In the genomic region with DNA sequence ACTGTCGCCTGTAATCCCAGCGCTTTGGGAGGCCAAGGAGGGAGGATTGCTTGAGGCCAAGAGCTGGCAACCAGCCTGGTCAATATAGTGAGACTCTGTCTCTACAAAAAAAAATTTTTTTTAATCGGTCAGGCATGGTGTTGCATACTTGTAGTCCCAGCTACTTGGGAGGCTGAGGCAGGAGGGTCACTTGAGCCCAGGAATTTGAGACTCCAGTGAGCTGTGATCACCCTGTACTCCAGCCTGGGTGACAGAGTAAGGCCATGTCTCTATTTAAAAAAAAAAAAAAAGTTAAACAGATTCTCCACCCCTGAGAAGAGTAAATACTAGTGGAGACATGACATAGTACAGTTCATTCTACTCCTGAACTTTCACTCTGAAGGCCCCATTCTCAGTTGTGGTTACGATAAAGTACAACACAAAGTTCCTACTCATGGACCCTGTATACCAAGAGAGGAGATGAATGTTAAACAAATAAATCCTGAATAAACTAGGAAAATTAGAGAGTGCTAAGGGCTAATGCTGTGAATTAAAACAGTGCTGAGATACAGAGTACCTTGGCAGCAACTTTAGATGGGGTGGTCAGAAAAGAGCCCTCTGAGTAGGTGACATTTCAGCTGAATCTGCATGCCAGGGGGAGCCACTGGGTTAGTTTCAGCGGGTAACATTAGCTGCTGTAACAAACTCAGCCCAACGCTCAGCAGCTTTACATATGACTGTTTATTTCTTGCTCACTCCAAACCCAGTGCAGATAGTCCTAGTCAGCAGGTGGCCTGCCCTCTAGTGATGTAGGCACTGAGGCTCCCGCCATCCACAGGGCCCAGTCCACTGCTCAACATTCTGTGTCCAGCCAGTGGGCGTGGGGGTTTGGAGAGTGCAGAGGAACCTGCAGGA, we compare ENCODE assay signal across 19 cellular contexts.
DNase-seq lines count a peak whose midpoint lies in the region; ATAC-seq and TF ChIP-seq lines count a peak whose summit lies in the region.
"Had no signal": no experiment of that assay in that cellular context is flagged by ENCODE, and none has a peak within 500 bp of the region (broad histone marks: within the 10 kb centered on the region; RNA-seq: fewer than 3 reads in every experiment).

No MANE protein-coding gene starts in this region.

- H3K79me1 ChIP-seq in H9 (ENCODE audit: insufficient read depth, low read depth, low read length, poor library complexity, severe bottlenecking) = no peaks in the 10 kb centered on the region

- H2AK5ac ChIP-seq in H9 (ENCODE audit: insufficient read length, low read length) = no peak overlapping the region

- H2BK12ac ChIP-seq in H9 (ENCODE audit: insufficient read length, low read depth, low read length) = no peak overlapping the region

- no peak overlapping the region for H3K4ac ChIP-seq in H9 (ENCODE audit: low read depth, low read length)

- no peak overlapping the region for H3T11ph ChIP-seq in H9 (ENCODE audit: low read length)

- intact Hi-C loops in PC-3 (cut with micrococcal nuclease) = no loop called here

- no peak overlapping the region for H2BK20ac ChIP-seq in H9 (ENCODE audit: low read depth, low read length, poor library complexity, severe bottlenecking)

- no peak; the same call in 1 of the 3 replicates for TF ChIP-seq CTCF in H9 (conservative IDR thresholded peaks at IDR 0.05)
- TF ChIP-seq CTCF in PC-3 (conservative IDR thresholded peaks at IDR 0.05; ENCODE audit: low read depth, low read length) = peak; percentile 17; the same call in 1 of the 2 replicates
- peak; percentile 50 for TF ChIP-seq CTCF in endodermal cell (conservative IDR thresholded peaks at IDR 0.05)
- peak; percentile 6 for TF ChIP-seq CTCF in neural progenitor cell (IDR thresholded peaks at IDR 0.05)

- no peaks in the 10 kb centered on the region for H3K9me2 ChIP-seq in PC-3 (replicated peaks; ENCODE audit: low read length)

- no peak overlapping the region for H3K4me3 Mint-ChIP-seq in H9
- H3K4me3 Mint-ChIP-seq in endodermal cell = no peak overlapping the region
- no peak overlapping the region for H3K4me3 Mint-ChIP-seq in neural progenitor cell
- no peak overlapping the region for H3K4me3 Mint-ChIP-seq in activated naive CD8-positive, alpha-beta T cell treated with anti-CD3 and anti-CD28 coated beads, Interleukin-2, amount 50 U/mL, for 24 hours
- H3K4me3 Mint-ChIP-seq: CD4-positive, alpha-beta memory T cell had no signal

- H4K5ac ChIP-seq in H9 (ENCODE audit: insufficient read length, low read depth, low read length) = no peak overlapping the region

- no peak overlapping the region for H2AFZ ChIP-seq in H9 (ENCODE audit: low read length)
- H2AFZ ChIP-seq in PC-3 (ENCODE audit: low read length) = no peak overlapping the region
- no peak overlapping the region for H2AFZ ChIP-seq in neural progenitor cell (replicated peaks)
- H2AFZ ChIP-seq: GM23248 had no signal

- H3K4me3 ChIP-seq in PC-3 (ENCODE audit: low read length) (no peak overlapping the region), endodermal cell (ENCODE audit: low read length) (no peak overlapping the region), neural progenitor cell (no peak overlapping the region)
- H3K4me3 ChIP-seq: GM23248, MG63 had no signal

- H3K27ac ChIP-seq in H9 (ENCODE audit: insufficient read length, low read depth, low read length) (no peak overlapping the region), PC-3 (ENCODE audit: low read length) (no peak overlapping the region), endodermal cell (ENCODE audit: low read depth, low read length) (no peak overlapping the region), neural progenitor cell (no peak overlapping the region)
- H3K27ac ChIP-seq: GM23248 had no signal

- no peak overlapping the region for H2BK15ac ChIP-seq in H9 (ENCODE audit: low read depth, low read length)

- DNase-seq in H9 = no peak
- DNase-seq in PC-3 = no peak
- peak; percentile 53 for DNase-seq in endodermal cell
- DNase-seq in neural progenitor cell (ENCODE audit: low spot score) = no peak
- DNase-seq in activated naive CD8-positive, alpha-beta T cell treated with anti-CD3 and anti-CD28 coated beads, Interleukin-2, amount 50 U/mL, for 24 hours = no peak
- no peak for DNase-seq in T-helper 2 cell
- DNase-seq: ACHN; BE2C; CD4-positive, alpha-beta memory T cell; DND-41; GM23248; MG63; NCI-H1105; NCI-H1694; NCI-H2107; NCI-H226; NCI-H524 treated with DMSO at 0.1 percent for 48 hours; SIG-M5 had no signal

- H3K9me3 Mint-ChIP-seq in H9 (no peaks in the 10 kb centered on the region), endodermal cell (no peaks in the 10 kb centered on the region), neural progenitor cell (no peaks in the 10 kb centered on the region)
- no peaks in the 10 kb centered on the region for H3K9me3 Mint-ChIP-seq in activated naive CD8-positive, alpha-beta T cell treated with anti-CD3 and anti-CD28 coated beads, Interleukin-2, amount 50 U/mL, for 24 hours
- H3K9me3 Mint-ChIP-seq: CD4-positive, alpha-beta memory T cell had no signal

- no peaks in the 10 kb centered on the region for H3K9me3 ChIP-seq in H9 (ENCODE audit: control insufficient read depth, low read depth, low read length)
- no peaks in the 10 kb centered on the region for H3K9me3 ChIP-seq in PC-3 (ENCODE audit: low read length)
- H3K9me3 ChIP-seq in endodermal cell (ENCODE audit: control insufficient read depth, low read length) = no peaks in the 10 kb centered on the region
- no peaks in the 10 kb centered on the region for H3K9me3 ChIP-seq in neural progenitor cell (ENCODE audit: low read depth)
- H3K9me3 ChIP-seq: BE2C, MG63 had no signal

- peaks cover 10% of the 10 kb centered on the region; the same call in 1 of the 2 replicates for H3K36me3 ChIP-seq in PC-3 (ENCODE audit: low read depth, low read length)
- peaks cover 20% of the 10 kb centered on the region for H3K36me3 ChIP-seq in endodermal cell (ENCODE audit: control insufficient read depth, insufficient read depth, low read length)
- H3K36me3 ChIP-seq in neural progenitor cell = no peaks in the 10 kb centered on the region
- H3K36me3 ChIP-seq: BE2C had no signal

- 0 out of 7 replicates have a peak overlapping the region, but pooled peaks of 1 of the 3 experiments have one; percentile 17 for H3K27ac Mint-ChIP-seq in H9
- no peak overlapping the region for H3K27ac Mint-ChIP-seq in endodermal cell
- no peak overlapping the region for H3K27ac Mint-ChIP-seq in neural progenitor cell
- no peak overlapping the region for H3K27ac Mint-ChIP-seq in activated naive CD8-positive, alpha-beta T cell treated with anti-CD3 and anti-CD28 coated beads, Interleukin-2, amount 50 U/mL, for 24 hours

- H4K8ac ChIP-seq in H9 (replicated peaks; ENCODE audit: insufficient read length, low read depth, low read length) = no peak overlapping the region

- ATAC-seq in PC-3 (no peak), GM21447 (IDR thresholded peaks at IDR 0.05; ENCODE audit: unreplicated experiment) (no peak)
- no peak for ATAC-seq in activated naive CD8-positive, alpha-beta T cell treated with anti-CD3 and anti-CD28 coated beads, Interleukin-2, amount 50 U/mL, for 24 hours

- H4K20me1 ChIP-seq in H9 (ENCODE audit: control insufficient read depth, insufficient read depth, insufficient read length) (no peaks in the 10 kb centered on the region), PC-3 (ENCODE audit: low read length) (no peaks in the 10 kb centered on the region), neural progenitor cell (ENCODE audit: low read depth) (no peaks in the 10 kb centered on the region)

- H3K4me1 ChIP-seq in H9 (ENCODE audit: insufficient read depth, low read length) (no peaks in the 10 kb centered on the region), PC-3 (ENCODE audit: insufficient read depth, low read length) (no peaks in the 10 kb centered on the region), endodermal cell (ENCODE audit: control insufficient read depth, insufficient read depth, low read length) (no peaks in the 10 kb centered on the region), neural progenitor cell (no peaks in the 10 kb centered on the region)
- H3K4me1 ChIP-seq: BE2C had no signal

- H3K4me1 Mint-ChIP-seq in H9 (peaks cover 7 to 9% of the 10 kb centered on the region in 2 experiments; a peak in 3 of 4 replicates), endodermal cell (peaks cover 12% of the 10 kb centered on the region), neural progenitor cell (peaks cover 7% of the 10 kb centered on the region)
- H3K4me1 Mint-ChIP-seq in activated naive CD8-positive, alpha-beta T cell treated with anti-CD3 and anti-CD28 coated beads, Interleukin-2, amount 50 U/mL, for 24 hours = peaks cover 29% of the 10 kb centered on the region

- no peak overlapping the region for H4K91ac ChIP-seq in H9 (ENCODE audit: insufficient read length, low read depth, low read length)

- H3F3A ChIP-seq in PC-3 (ENCODE audit: low read length, unreplicated experiment) = no peaks in the 10 kb centered on the region
- H3F3A ChIP-seq in neural progenitor cell (ENCODE audit: low read depth) = no peaks in the 10 kb centered on the region

- H3K27me3 ChIP-seq in H9 (ENCODE audit: insufficient read depth, low read length) (no peaks in the 10 kb centered on the region), PC-3 (ENCODE audit: low read length) (no peaks in the 10 kb centered on the region), endodermal cell (ENCODE audit: control insufficient read depth, insufficient read depth, low read length, poor library complexity, severe bottlenecking) (no peaks in the 10 kb centered on the region), neural progenitor cell (no peaks in the 10 kb centered on the region)
- H3K27me3 ChIP-seq: BE2C, MG63 had no signal

- no CpG with 5 or more reads among the region's 8 CpGs for WGBS in H9 (ENCODE audit: extremely low coverage, insufficient read length, low lambda C conversion rate)
- 94 to 97% methylated on average over 4 to 8 of the region's 8 CpGs for WGBS in endodermal cell (ENCODE audit: insufficient coverage in 1 of 2, insufficient read length in 1 of 2), 2 experiments

- H3K14ac ChIP-seq in H9 (ENCODE audit: insufficient read depth, low read length) = no peak overlapping the region

- H3K36me3 Mint-ChIP-seq in H9 (ENCODE audit: insufficient read depth in 1 of 3, low read depth in 3 of 3) (peaks cover 58 to 92% (median 90%) of the 10 kb centered on the region in 3 experiments; a peak in 6 of 7 replicates), endodermal cell (ENCODE audit: low read depth) (peaks cover 81% of the 10 kb centered on the region), neural progenitor cell (peaks cover 68% of the 10 kb centered on the region)
- H3K36me3 Mint-ChIP-seq in activated naive CD8-positive, alpha-beta T cell treated with anti-CD3 and anti-CD28 coated beads, Interleukin-2, amount 50 U/mL, for 24 hours (ENCODE audit: low read depth) = no peaks in the 10 kb centered on the region
- H3K36me3 Mint-ChIP-seq: CD4-positive, alpha-beta memory T cell had no signal

- CTCF ChIA-PET in PC-3 (lab: Charles Lee) = interaction anchor here (0.6 kb wide), 1 partner anchor 183 kb away, joined by 3 read pairs; no protein-coding TSS in a partner anchor

- H3K9ac ChIP-seq in H9 (ENCODE audit: extremely low read depth, insufficient read length, low read length) = no peak overlapping the region
- H3K9ac ChIP-seq in PC-3 (ENCODE audit: low read length) = no peak overlapping the region
- H3K9ac ChIP-seq in endodermal cell (ENCODE audit: extremely low read depth, low read length, poor library complexity, severe bottlenecking) = no peak overlapping the region
- H3K9ac ChIP-seq in neural progenitor cell = no peak overlapping the region
- H3K9ac ChIP-seq: GM23248 had no signal

- H3K23me2 ChIP-seq in H9 (ENCODE audit: insufficient read length, low read depth, low read length, poor library complexity, severe bottlenecking) = no peaks in the 10 kb centered on the region

- no peak overlapping the region for H2BK120ac ChIP-seq in H9 (ENCODE audit: low read depth, low read length, poor library complexity, severe bottlenecking)

- H3K27me3 Mint-ChIP-seq in H9 (ENCODE audit: low read depth) = no peaks in the 10 kb centered on the region
- H3K27me3 Mint-ChIP-seq in endodermal cell (ENCODE audit: insufficient read depth) = no peaks in the 10 kb centered on the region
- H3K27me3 Mint-ChIP-seq in neural progenitor cell (ENCODE audit: insufficient read depth, low read depth) = no peaks in the 10 kb centered on the region
- H3K27me3 Mint-ChIP-seq in activated naive CD8-positive, alpha-beta T cell treated with anti-CD3 and anti-CD28 coated beads, Interleukin-2, amount 50 U/mL, for 24 hours = peaks cover 10% of the 10 kb centered on the region

- H3K4me2 ChIP-seq in H9 (ENCODE audit: insufficient read depth, insufficient read length, low read length) (no peak overlapping the region), PC-3 (ENCODE audit: low read length) (no peak overlapping the region), neural progenitor cell (no peak overlapping the region)

- no peaks in the 10 kb centered on the region for H3K79me2 ChIP-seq in H9 (ENCODE audit: insufficient read depth, low read length)
- no peaks in the 10 kb centered on the region for H3K79me2 ChIP-seq in PC-3 (ENCODE audit: low read length)
- no peaks in the 10 kb centered on the region for H3K79me2 ChIP-seq in neural progenitor cell (ENCODE audit: low read depth)

- no peak overlapping the region for H3K56ac ChIP-seq in H9 (ENCODE audit: insufficient read length, low read depth, low read length)

- no peak overlapping the region for H3K18ac ChIP-seq in H9 (ENCODE audit: insufficient read length, low read depth, low read length)

- BruUV-seq in PC-3 (replicated peaks; lab: Mats Ljungman, UMichigan) = no TSS peak

- H2BK5ac ChIP-seq in H9 (ENCODE audit: insufficient read length, low read length) = peak overlapping the region; percentile 35

- POLR2A ChIA-PET in PC-3 (lab: Charles Lee; ENCODE audit: unreplicated experiment) = no interaction called here

- no peak overlapping the region for H3K23ac ChIP-seq in H9 (ENCODE audit: insufficient read length, low read depth, low read length)
